22 cellular contexts compared by ENCODE assay signal in the genomic region with DNA sequence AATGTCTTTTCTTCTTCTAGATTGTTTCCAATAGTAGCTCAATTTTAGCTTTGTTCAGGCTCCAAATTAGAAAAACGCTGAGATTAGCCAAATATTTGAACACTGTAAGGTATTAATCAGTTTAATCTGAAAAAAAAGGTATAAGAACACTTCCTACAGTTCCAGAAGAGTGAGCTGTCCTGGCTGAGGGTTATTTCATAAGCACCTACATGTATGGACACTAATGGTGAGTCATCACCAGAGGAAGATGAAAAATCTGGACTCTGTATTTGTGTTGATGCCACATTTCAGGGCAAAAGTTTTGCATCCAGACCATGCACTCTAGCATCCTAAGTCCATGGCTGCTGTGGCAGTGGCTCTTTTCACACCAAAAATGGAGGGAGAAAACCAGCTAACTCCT.
DNase-seq lines count a peak whose midpoint lies in the region; ATAC-seq, FAIRE-seq and TF ChIP-seq lines count a peak whose summit lies in the region.
"Had no signal": no experiment of that assay in that cellular context is flagged by ENCODE, and none has a peak within 500 bp of the region (broad histone marks: within the 10 kb centered on the region; RNA-seq: fewer than 3 reads in every experiment).

No MANE protein-coding gene starts in this region.

- WGBS in A549 (ENCODE audit: missing lambda C conversion rate), result 3% methylated on average over 1 of the region's 1 CpG

- H3K4me1 ChIP-seq in A549, result peaks cover 11% of the 10 kb centered on the region; the same call in 2 of the 3 replicates
- H3K4me1 ChIP-seq in PC-3 (ENCODE audit: insufficient read depth, low read length), result peaks cover 14% of the 10 kb centered on the region
- H3K4me1 ChIP-seq in foreskin keratinocyte, result no peaks in the 10 kb centered on the region
- H3K4me1 ChIP-seq: BE2C had no signal

- no peaks in the 10 kb centered on the region for H3K27me3 ChIP-seq in PC-3 (ENCODE audit: low read length)
- H3K27me3 ChIP-seq in bronchial epithelial cell (ENCODE audit: control insufficient read depth, insufficient read depth, low read length), result no peaks in the 10 kb centered on the region
- no peaks in the 10 kb centered on the region for H3K27me3 ChIP-seq in foreskin keratinocyte
- no peaks in the 10 kb centered on the region for H3K27me3 ChIP-seq in H7 (ENCODE audit: control insufficient read depth, insufficient read depth, low read length)
- H3K27me3 ChIP-seq: BE2C had no signal

- H3K4me3 ChIP-seq in A549 (no peak overlapping the region), PC-3 (ENCODE audit: low read length) (no peak overlapping the region), bronchial epithelial cell (ENCODE audit: low read depth, low read length) (no peak overlapping the region), H7 (ENCODE audit: insufficient read depth, low read depth, low read length) (no peak overlapping the region)
- H3K4me3 ChIP-seq: GM23338 had no signal

- H3K36me3 ChIP-seq in PC-3 (ENCODE audit: low read depth, low read length), result no peaks in the 10 kb centered on the region
- no peaks in the 10 kb centered on the region for H3K36me3 ChIP-seq in bronchial epithelial cell (ENCODE audit: control insufficient read depth, insufficient read depth, low read length)
- no peaks in the 10 kb centered on the region for H3K36me3 ChIP-seq in H7 (replicated peaks; ENCODE audit: control insufficient read depth, insufficient read depth, low read length)
- H3K36me3 ChIP-seq: BE2C had no signal

- DNase-seq in A549 (ENCODE audit: low read depth in 1 of 2, low spot score in 1 of 2), result peak; percentile 2 to 22
- DNase-seq in PC-3, result peak; percentile 86
- peak; percentile 92 for DNase-seq in bronchial epithelial cell (ENCODE audit: low read depth)
- peak; percentile 37 to 64 for DNase-seq in foreskin keratinocyte
- no peak for DNase-seq in NOMO-1 treated with DMSO at 0.1 percent for 48 hours (lab: John Stamatoyannopoulos, UW; ENCODE audit: unreplicated experiment)
- DNase-seq in H7, result no peak
- DNase-seq: 8988T; BE2C; C1 segment of cervical spinal cord; CD4-positive, CD25-positive, alpha-beta regulatory T cell; CD8-positive, alpha-beta memory T cell; COR-L47; DMS 273 treated with DMSO at 0.1 percent for 48 hours; HFFc6 had no signal

- no peaks in the 10 kb centered on the region for H3F3A ChIP-seq in PC-3 (ENCODE audit: low read length, unreplicated experiment)

- no peak for TF ChIP-seq CTCF in A549 (IDR thresholded peaks at IDR 0.05)
- TF ChIP-seq CTCF in PC-3 (conservative IDR thresholded peaks at IDR 0.05; ENCODE audit: low read depth, low read length), result no peak
- no peak for TF ChIP-seq CTCF in bronchial epithelial cell (IDR thresholded peaks at IDR 0.05; ENCODE audit: insufficient read depth, low read length, severe bottlenecking)
- TF ChIP-seq CTCF in foreskin keratinocyte (conservative IDR thresholded peaks at IDR 0.05), result no peak

- POLR2A ChIA-PET in A549 (lab: Yijun Ruan, JAX) (no interaction called here), PC-3 (lab: Charles Lee; ENCODE audit: unreplicated experiment) (no interaction called here)

- H3K9me2 ChIP-seq in PC-3 (replicated peaks; ENCODE audit: low read length), result no peaks in the 10 kb centered on the region

- no peak for TF ChIP-seq POLR2A in A549 (IDR thresholded peaks at IDR 0.05; ENCODE audit: low read length)

- ATAC-seq in A549 (peak in 1 of 2 experiments; percentile 51; a peak in 2 of 6 replicates), PC-3 (peak; percentile 77), foreskin keratinocyte (no peak), GM19035 (IDR thresholded peaks at IDR 0.05; ENCODE audit: unreplicated experiment) (no peak)
- ATAC-seq: GM23338, HCT116, HepG2 had no signal

- H3K4me2 ChIP-seq in A549 (0 out of 3 replicates have a peak overlapping the region, but pooled peaks have one; percentile 9), PC-3 (ENCODE audit: low read length) (no peak overlapping the region)
- H3K4me2 ChIP-seq: GM23338 had no signal

- no TSS peak for BruUV-seq in PC-3 (replicated peaks; lab: Mats Ljungman, UMichigan)

- no peak for FAIRE-seq in A549 (lab: Jason Lieb, UNC)
- FAIRE-seq in bronchial epithelial cell (lab: Jason Lieb, UNC), result no peak
- FAIRE-seq: G401.6, GM12891, H54, HepG2 had no signal

- H3K79me2 ChIP-seq in PC-3 (ENCODE audit: low read length), result no peaks in the 10 kb centered on the region

- no peak for TF ChIP-seq EP300 in A549 (IDR thresholded peaks at IDR 0.05)

- no peak overlapping the region for H3K9ac ChIP-seq in PC-3 (ENCODE audit: low read length)

- H3K27ac ChIP-seq in A549, result no peak overlapping the region
- H3K27ac ChIP-seq in PC-3 (ENCODE audit: low read length), result no peak overlapping the region
- no peak overlapping the region for H3K27ac ChIP-seq in foreskin keratinocyte
- H3K27ac ChIP-seq: HL-60 had no signal

- no peak for TF ChIP-seq RAD21 in A549 (conservative IDR thresholded peaks at IDR 0.05 in 1 of 2, IDR thresholded peaks at IDR 0.05 in 1 of 2)

- intact Hi-C loops in PC-3 (cut with micrococcal nuclease), result no loop called here

- H3K9me3 ChIP-seq in A549, result no peaks in the 10 kb centered on the region
- peaks cover 4% of the 10 kb centered on the region; the same call in 1 of the 2 replicates for H3K9me3 ChIP-seq in PC-3 (ENCODE audit: low read length)
- H3K9me3 ChIP-seq: BE2C had no signal

- CTCF ChIA-PET in A549 (lab: Yijun Ruan, JAX) (no interaction called here), PC-3 (lab: Charles Lee) (interaction anchor here (0.9 kb wide), 1 partner anchor 389 kb away, joined by 3 read pairs; no protein-coding TSS in a partner anchor)

- H2AFZ ChIP-seq in PC-3 (ENCODE audit: low read length), result no peak overlapping the region
- H2AFZ ChIP-seq: GM23338 had no signal

- no peaks in the 10 kb centered on the region for H4K20me1 ChIP-seq in PC-3 (ENCODE audit: low read length)

TF ChIP-seq in A549, 52 proteins besides CTCF, POLR2A, EP300 and RAD21:
- TF ChIP-seq ZNF302 (CRISPR knock-in tag; IDR thresholded peaks at IDR 0.05) (no peak), FOSL2 (IDR thresholded peaks at IDR 0.05) (no peak), FOSL2 (CRISPR knock-in tag; IDR thresholded peaks at IDR 0.05) (peak; percentile 63)

Comparison
In these comparisons a context has a peak if more than half of its experiments do, and no peak if none do; other contexts are left out.
1. DNase-seq: peak in A549 (2 of 2), PC-3 (single experiment), bronchial epithelial cell (single experiment) and foreskin keratinocyte (2 of 2); none in NOMO-1 treated with DMSO at 0.1 percent for 48 hours (single experiment) and H7 (single experiment).